23 cellular contexts compared by ENCODE assay signal in genomic region chr7:94145602-94146001, GRCh38.
DNase-seq lines count a peak whose midpoint lies in the region; ATAC-seq and TF ChIP-seq lines count a peak whose summit lies in the region.
"Had no signal": no experiment of that assay in that cellular context is flagged by ENCODE, and none has a peak within 500 bp of the region (broad histone marks: within the 10 kb centered on the region; RNA-seq: fewer than 3 reads in every experiment).

No MANE protein-coding gene starts in this region.

- H3K27me3 ChIP-seq in neuron (ENCODE audit: insufficient read depth, low read length), result no peaks in the 10 kb centered on the region
- H3K27me3 ChIP-seq in testis, result no peaks in the 10 kb centered on the region
- H3K27me3 ChIP-seq: breast epithelium, uterus had no signal

- H3K9me3 ChIP-seq in neuron (ENCODE audit: low read length) (no peaks in the 10 kb centered on the region), testis (no peaks in the 10 kb centered on the region)
- H3K9me3 ChIP-seq: breast epithelium, left lung, uterus had no signal

- peak overlapping the region; percentile 58 for H2AFZ ChIP-seq in neuron (ENCODE audit: low read depth, low read length)

- H3K4me1 ChIP-seq in neuron (ENCODE audit: insufficient read depth, low read length) (no peaks in the 10 kb centered on the region), testis (no peaks in the 10 kb centered on the region)
- H3K4me1 ChIP-seq: breast epithelium, left lung, uterus had no signal

- intact Hi-C loops in left cardiac atrium (cut with DNase I) (no loop called here), testis (cut with DNase I; ENCODE audit: low total_unique reads) (no loop called here)

- H3K4me3 ChIP-seq in choroid plexus epithelial cell (ENCODE audit: low read depth, low read length) (no peak overlapping the region), neuron (ENCODE audit: low read length) (no peak overlapping the region), testis (no peak overlapping the region)
- H3K4me3 ChIP-seq: breast epithelium, dorsolateral prefrontal cortex, left lung, uterus had no signal

- no peak overlapping the region for H3K27ac ChIP-seq in testis
- H3K27ac ChIP-seq: breast epithelium, dorsolateral prefrontal cortex, epithelial cell of prostate, left lung, uterus had no signal

- TF ChIP-seq CTCF in choroid plexus epithelial cell (conservative IDR thresholded peaks at IDR 0.05; ENCODE audit: low read depth, low read length) (no peak), testis (IDR thresholded peaks at IDR 0.05) (no peak)

- no peaks in the 10 kb centered on the region for H3K36me3 ChIP-seq in neuron (ENCODE audit: insufficient read depth, low read length)
- no peaks in the 10 kb centered on the region for H3K36me3 ChIP-seq in testis (ENCODE audit: low read depth, missing control alignments)
- H3K36me3 ChIP-seq: breast epithelium, left lung, uterus had no signal

- 55 to 73% methylated on average over 2 of the region's 2 CpGs for WGBS in testis, 2 donors

- no peak for ATAC-seq in left cardiac atrium
- no peak for ATAC-seq in HG03280 (IDR thresholded peaks at IDR 0.05; ENCODE audit: unreplicated experiment)
- ATAC-seq: left lung had no signal

- TF ChIP-seq POLR2A in testis (IDR thresholded peaks at IDR 0.05), result no peak

- DNase-seq in AG20443 (ENCODE audit: low spot score), result peak; percentile 37
- peak; percentile 89 for DNase-seq in LHCN-M2 (ENCODE audit: low read depth)
- DNase-seq in choroid plexus epithelial cell (ENCODE audit: low read depth), result peak; percentile 56
- DNase-seq in left cardiac atrium, result no peak
- DNase-seq in testis, result no peak
- DNase-seq in NCI-H2171 (lab: John Stamatoyannopoulos, UW), result no peak
- DNase-seq: activated CD4-positive, CD25-positive, alpha-beta regulatory T cell treated with anti-CD3 and anti-CD28 coated beads, Interleukin-2, amount 50 U/mL, for 72 hours; activated naive CD8-positive, alpha-beta T cell treated with anti-CD3 and anti-CD28 coated beads, Interleukin-2, amount 10 ng/mL, durations not matched to agents 7 days and 5 days; CD8-positive, alpha-beta memory T cell; DND-41; dorsolateral prefrontal cortex; H7; left lung; NCI-H1694; NCI-H226; RPMI8226; stimulated activated CD8-positive, alpha-beta memory T cell treated with anti-CD3 and anti-CD28 coated beads, Interleukin-4, amount 100 ng/mL, for 48 hours; T1000; uterus had no signal

Comparison
In these comparisons a context has a peak if more than half of its experiments do, and no peak if none do; other contexts are left out.
1. DNase-seq: peak in AG20443 (single experiment), LHCN-M2 (single experiment) and choroid plexus epithelial cell (single experiment); none in left cardiac atrium (single experiment), testis (single experiment) and NCI-H2171 (single experiment).